17 cellular contexts compared by ENCODE assay signal in the genomic region with DNA sequence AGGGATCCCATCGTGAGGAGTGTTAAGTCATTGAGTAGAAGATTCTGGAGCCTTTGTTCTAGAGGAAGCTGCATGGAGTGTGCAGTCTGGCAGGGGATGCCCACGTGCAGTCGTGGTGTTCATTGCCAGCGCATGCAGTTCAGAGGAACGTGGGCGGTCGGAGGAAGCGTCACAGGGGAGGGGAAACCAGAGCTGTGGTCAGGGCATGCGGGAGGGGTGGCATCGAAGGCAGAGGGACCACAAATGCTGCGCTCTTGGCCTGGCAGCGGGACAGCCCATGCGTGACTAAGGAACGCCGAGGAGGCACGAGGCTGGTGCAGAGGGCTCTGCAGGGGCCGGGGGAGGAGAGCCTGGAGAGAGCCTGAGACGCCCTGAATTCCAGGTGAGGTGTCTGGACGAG.
DNase-seq lines count a peak whose midpoint lies in the region; ATAC-seq and TF ChIP-seq lines count a peak whose summit lies in the region.
"Had no signal": no experiment of that assay in that cellular context is flagged by ENCODE, and none has a peak within 500 bp of the region (broad histone marks: within the 10 kb centered on the region; RNA-seq: fewer than 3 reads in every experiment).

No MANE protein-coding gene starts in this region.

- peaks cover 0 to 6% of the 10 kb centered on the region in 2 donors for H3K36me3 Mint-ChIP-seq in activated naive CD4-positive, alpha-beta T cell treated with anti-CD3 and anti-CD28 coated beads, Interleukin-2, amount 50 U/mL, for 72 hours
- H3K36me3 Mint-ChIP-seq: CD8-positive, alpha-beta memory T cell had no signal

- H3K36me3 ChIP-seq in psoas muscle (ENCODE audit: insufficient read depth in 1 of 2, low read depth in 1 of 2) (no peaks in the 10 kb centered on the region), tibial nerve (no peaks in the 10 kb centered on the region)
- H3K36me3 ChIP-seq: heart left ventricle, lower lobe of right lung, SJSA1 had no signal

- ATAC-seq in Right ventricle myocardium superior (ENCODE audit: poor library complexity) (no peak), Right ventricle myocardium inferior (no peak), psoas muscle (no peak), GM21367 (IDR thresholded peaks at IDR 0.05; ENCODE audit: unreplicated experiment) (no peak)
- peak; percentile 47 to 80 for ATAC-seq in activated naive CD4-positive, alpha-beta T cell treated with anti-CD3 and anti-CD28 coated beads, Interleukin-2, amount 50 U/mL, for 72 hours
- ATAC-seq: lower lobe of right lung had no signal

- DNase-seq in Right ventricle myocardium superior: peak; percentile 30
- no peak for DNase-seq in Right ventricle myocardium inferior (ENCODE audit: missing footprints)
- peak in 1 of 2 donors; percentile 65 for DNase-seq in activated naive CD4-positive, alpha-beta T cell treated with anti-CD3 and anti-CD28 coated beads, Interleukin-2, amount 50 U/mL, for 72 hours (ENCODE audit: low spot score in 2 of 2)
- DNase-seq in psoas muscle: peak in 1 of 2 donors; percentile 18
- no peak for DNase-seq in tibial nerve (ENCODE audit: low spot score in 2 of 2)
- no peak for DNase-seq in NCI-H187 (lab: John Stamatoyannopoulos, UW)
- no peak for DNase-seq in posterior vena cava (ENCODE audit: low spot score)
- DNase-seq: activated CD4-positive, CD25-positive, alpha-beta regulatory T cell treated with anti-CD3 and anti-CD28 coated beads, Interleukin-2, amount 50 U/mL, for 72 hours; GM23248; lower lobe of right lung; PC-9; T-helper 9 cell had no signal

- peaks cover 0 to 4% of the 10 kb centered on the region in 2 donors for H3K9me3 Mint-ChIP-seq in activated naive CD4-positive, alpha-beta T cell treated with anti-CD3 and anti-CD28 coated beads, Interleukin-2, amount 50 U/mL, for 72 hours
- H3K9me3 Mint-ChIP-seq: CD8-positive, alpha-beta memory T cell had no signal

- H3K9me3 ChIP-seq in psoas muscle: no peaks in the 10 kb centered on the region
- H3K9me3 ChIP-seq in tibial nerve: no peaks in the 10 kb centered on the region
- H3K9me3 ChIP-seq: heart left ventricle, lower lobe of right lung, SJSA1 had no signal

- no peak overlapping the region for H3K27ac Mint-ChIP-seq in activated naive CD4-positive, alpha-beta T cell treated with anti-CD3 and anti-CD28 coated beads, Interleukin-2, amount 50 U/mL, for 72 hours

- TF ChIP-seq CTCF in psoas muscle (IDR thresholded peaks at IDR 0.05): no peak
- TF ChIP-seq CTCF in tibial nerve (IDR thresholded peaks at IDR 0.05): no peak

- intact Hi-C loops in Right ventricle myocardium superior (cut with DNase I): no loop called here
- intact Hi-C loops in Right ventricle myocardium inferior (cut with DNase I): no loop called here
- intact Hi-C loops in psoas muscle (cut with DNase I): loop anchor here in 1 of 2 donors (5.0 kb wide), 1 partner anchor 36 kb away; no protein-coding TSS in a partner anchor
- intact Hi-C loops in posterior vena cava (cut with DNase I): loop anchor here in 1 of 2 donors (10.0 kb wide), 1 partner anchor 69 kb away; no protein-coding TSS in a partner anchor

- H3K4me1 ChIP-seq in psoas muscle (peaks cover 23% of the 10 kb centered on the region), tibial nerve (peaks cover 0 to 94% (median 39%) of the 10 kb centered on the region in 4 donors)

- WGBS in psoas muscle, 3 donors: 71 to 87% (median 73%) methylated on average over 17 to 19 of the region's 19 CpGs
- 56% methylated on average over 19 of the region's 19 CpGs for WGBS in tibial nerve, 2 donors

- no peak for TF ChIP-seq POLR2A in tibial nerve (IDR thresholded peaks at IDR 0.05)

- TF ChIP-seq EP300 in tibial nerve (IDR thresholded peaks at IDR 0.05): peak in 1 of 2 donors; percentile 68

- H3K4me3 ChIP-seq in psoas muscle (no peak overlapping the region), tibial nerve (no peak overlapping the region)
- H3K4me3 ChIP-seq: GM23248, heart left ventricle, lower lobe of right lung, PC-9, SJSA1 had no signal

- H3K27me3 ChIP-seq in psoas muscle (ENCODE audit: insufficient read depth in 3 of 3, low read length in 2 of 3) (no peaks in the 10 kb centered on the region), tibial nerve (no peaks in the 10 kb centered on the region)
- H3K27me3 ChIP-seq: heart left ventricle, SJSA1 had no signal

- H3K27ac ChIP-seq in psoas muscle: peak overlapping the region; percentile 99
- H3K27ac ChIP-seq in tibial nerve: peak overlapping the region; percentile 70 to 92 (median 86)
- H3K27ac ChIP-seq: GM23248, lower lobe of right lung, parathyroid adenoma, PC-9, SJSA1 had no signal

Comparison
In these comparisons a context has a peak if more than half of its experiments do, and no peak if none do; other contexts are left out.
1. ATAC-seq: peak in activated naive CD4-positive, alpha-beta T cell treated with anti-CD3 and anti-CD28 coated beads, Interleukin-2, amount 50 U/mL, for 72 hours (2 of 2); none in Right ventricle myocardium superior (single experiment), Right ventricle myocardium inferior (single experiment), psoas muscle (0 of 4) and GM21367 (single experiment).